26 cellular contexts compared by ENCODE assay signal in the genomic region with DNA sequence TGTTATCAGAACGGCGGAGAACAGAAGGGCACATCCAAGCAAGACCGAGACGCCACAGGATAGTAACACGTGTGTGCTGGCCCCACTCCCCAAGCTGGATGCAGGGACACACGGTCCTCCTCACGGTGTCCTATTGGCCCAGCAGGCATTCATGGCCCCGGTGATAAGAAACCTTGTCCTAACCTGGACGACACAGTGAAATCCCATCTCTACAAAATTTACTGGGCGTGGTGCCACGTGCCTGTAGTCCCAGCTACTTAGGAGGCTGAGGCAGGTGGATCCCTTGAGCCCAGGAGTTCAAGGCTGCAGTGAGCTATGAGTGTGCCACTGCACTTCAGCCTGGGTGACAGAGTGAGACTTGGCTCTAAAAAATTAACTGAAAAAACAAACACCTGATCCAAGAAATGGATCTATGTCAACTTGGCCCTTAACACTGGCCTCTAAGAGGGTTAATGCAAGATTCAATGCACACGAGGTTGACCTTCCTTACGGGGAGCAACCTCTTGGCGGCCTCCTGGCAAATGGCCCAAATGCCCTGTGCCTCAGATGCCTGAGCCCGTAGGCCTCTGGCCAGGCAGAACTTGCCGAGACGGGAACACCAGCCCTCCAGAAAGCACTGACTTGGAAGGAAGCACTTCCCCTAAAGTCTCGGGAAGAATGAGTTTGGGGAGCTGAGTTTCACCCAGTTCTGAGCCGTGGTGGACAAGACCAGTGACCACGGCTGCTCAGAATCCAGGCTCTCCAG.
DNase-seq lines count a peak whose midpoint lies in the region; ATAC-seq, FAIRE-seq and TF ChIP-seq lines count a peak whose summit lies in the region.
"Had no signal": no experiment of that assay in that cellular context is flagged by ENCODE, and none has a peak within 500 bp of the region (broad histone marks: within the 10 kb centered on the region; RNA-seq: fewer than 3 reads in every experiment).

No MANE protein-coding gene starts in this region.

- H3K4me3 ChIP-seq in tibial artery, result no peak overlapping the region
- H3K4me3 ChIP-seq: skin epidermis had no signal

- intact Hi-C loops in tibial artery (cut with DNase I; ENCODE audit: low total_unique reads), result no loop called here

- H3K9me3 Mint-ChIP-seq in T-helper 2 cell treated with Interferon-gamma antibody and Interleukin-4, amounts not matched to agents 5 μg/mL and 100 μg/mL, for 36 hours, result no peaks in the 10 kb centered on the region
- H3K9me3 Mint-ChIP-seq in endothelial cell (ENCODE audit: unreplicated experiment), result no peaks in the 10 kb centered on the region
- H3K9me3 Mint-ChIP-seq in natural killer cell treated with Interleukin-12 subunit alpha and Interleukin-12 subunit beta and Interleukin-15 and Interleukin-18, amount 100 ng/mL, for 72 hours, result no peaks in the 10 kb centered on the region
- H3K9me3 Mint-ChIP-seq: activated naive CD4-positive, alpha-beta T cell treated with anti-CD3 and anti-CD28 coated beads, Interleukin-2, amount 50 U/mL, for 24 hours had no signal

- ATAC-seq in natural killer cell treated with Interleukin-12 subunit alpha and Interleukin-12 subunit beta and Interleukin-15 and Interleukin-18, amount 100 ng/mL, for 72 hours, result no peak
- ATAC-seq in HG02852 (IDR thresholded peaks at IDR 0.05; ENCODE audit: unreplicated experiment) (no peak), HG02798 (IDR thresholded peaks at IDR 0.05; ENCODE audit: poor library complexity, unreplicated experiment) (no peak)
- ATAC-seq: HCT116 had no signal

- no peak for DNase-seq in T-helper 2 cell treated with Interferon-gamma antibody and Interleukin-4, amounts not matched to agents 5 μg/mL and 100 μg/mL, for 36 hours (ENCODE audit: low spot score)
- DNase-seq in T-helper 2 cell (no peak), endothelial cell (ENCODE audit: low spot score) (no peak), tibial artery (peak in 1 of 2 donors; percentile 80), RCC 7860 (ENCODE audit: low spot score) (no peak)
- DNase-seq in natural killer cell treated with Interleukin-12 subunit alpha and Interleukin-12 subunit beta and Interleukin-15 and Interleukin-18, amount 100 ng/mL, for 72 hours (ENCODE audit: low spot score), result no peak
- DNase-seq: activated CD4-positive, alpha-beta T cell treated with anti-CD3 and anti-CD28 coated beads for 4 hours; hippocampal formation; islet precursor cell; mesenchymal stem cell; naive thymus-derived CD4-positive, alpha-beta T cell; NCI-H1417; SHP77 treated with DMSO at 0.1 percent for 48 hours; stimulated activated CD4-positive, alpha-beta T cell treated with anti-CD3 and anti-CD28 coated beads, Interleukin-2, amount 100 ng/mL, for 24 hours; stimulated activated naive CD4-positive, alpha-beta T cell had no signal

- peak overlapping the region; percentile 85 to 90 for H3K27ac ChIP-seq in tibial artery
- H3K27ac ChIP-seq: parathyroid adenoma had no signal

- H3K4me1 Mint-ChIP-seq in T-helper 2 cell treated with Interferon-gamma antibody and Interleukin-4, amounts not matched to agents 5 μg/mL and 100 μg/mL, for 36 hours (ENCODE audit: low read depth), result peaks cover 9% of the 10 kb centered on the region
- H3K4me1 Mint-ChIP-seq in endothelial cell (ENCODE audit: unreplicated experiment), result peaks cover 32% of the 10 kb centered on the region
- peaks cover 29 to 46% of the 10 kb centered on the region in 2 donors for H3K4me1 Mint-ChIP-seq in natural killer cell treated with Interleukin-12 subunit alpha and Interleukin-12 subunit beta and Interleukin-15 and Interleukin-18, amount 100 ng/mL, for 72 hours (ENCODE audit: low read depth in 2 of 2)
- H3K4me1 Mint-ChIP-seq: activated naive CD4-positive, alpha-beta T cell treated with anti-CD3 and anti-CD28 coated beads, Interleukin-2, amount 50 U/mL, for 24 hours had no signal

- H3K27me3 Mint-ChIP-seq in T-helper 2 cell treated with Interferon-gamma antibody and Interleukin-4, amounts not matched to agents 5 μg/mL and 100 μg/mL, for 36 hours (ENCODE audit: low read depth), result peaks cover 19% of the 10 kb centered on the region
- peaks cover 7% of the 10 kb centered on the region for H3K27me3 Mint-ChIP-seq in endothelial cell (ENCODE audit: unreplicated experiment)
- H3K27me3 Mint-ChIP-seq in natural killer cell treated with Interleukin-12 subunit alpha and Interleukin-12 subunit beta and Interleukin-15 and Interleukin-18, amount 100 ng/mL, for 72 hours, result no peaks in the 10 kb centered on the region
- H3K27me3 Mint-ChIP-seq: activated naive CD4-positive, alpha-beta T cell treated with anti-CD3 and anti-CD28 coated beads, Interleukin-2, amount 50 U/mL, for 24 hours had no signal

- no peaks in the 10 kb centered on the region for H3K9me3 ChIP-seq in tibial artery
- H3K9me3 ChIP-seq: BE2C had no signal

- no peak overlapping the region for H3K27ac Mint-ChIP-seq in T-helper 2 cell treated with Interferon-gamma antibody and Interleukin-4, amounts not matched to agents 5 μg/mL and 100 μg/mL, for 36 hours
- H3K27ac Mint-ChIP-seq in endothelial cell (ENCODE audit: unreplicated experiment), result peak overlapping the region; percentile 45
- H3K27ac Mint-ChIP-seq in natural killer cell treated with Interleukin-12 subunit alpha and Interleukin-12 subunit beta and Interleukin-15 and Interleukin-18, amount 100 ng/mL, for 72 hours, result no peak overlapping the region
- H3K27ac Mint-ChIP-seq: activated naive CD4-positive, alpha-beta T cell treated with anti-CD3 and anti-CD28 coated beads, Interleukin-2, amount 50 U/mL, for 24 hours; naive thymus-derived CD4-positive, alpha-beta T cell had no signal

- no peak for FAIRE-seq in RCC 7860 (lab: Jason Lieb, UNC)
- FAIRE-seq: colon, endometrium, TTC549, urothelium cell line had no signal

- no peak for TF ChIP-seq CTCF in endothelial cell (IDR thresholded peaks at IDR 0.05; ENCODE audit: unreplicated experiment)
- no peak for TF ChIP-seq CTCF in tibial artery (IDR thresholded peaks at IDR 0.05)

- H3K36me3 Mint-ChIP-seq in T-helper 2 cell treated with Interferon-gamma antibody and Interleukin-4, amounts not matched to agents 5 μg/mL and 100 μg/mL, for 36 hours (ENCODE audit: low read depth), result no peaks in the 10 kb centered on the region
- H3K36me3 Mint-ChIP-seq in endothelial cell (ENCODE audit: low read depth, unreplicated experiment), result peaks cover 26% of the 10 kb centered on the region
- no peaks in the 10 kb centered on the region for H3K36me3 Mint-ChIP-seq in natural killer cell treated with Interleukin-12 subunit alpha and Interleukin-12 subunit beta and Interleukin-15 and Interleukin-18, amount 100 ng/mL, for 72 hours
- H3K36me3 Mint-ChIP-seq: activated naive CD4-positive, alpha-beta T cell treated with anti-CD3 and anti-CD28 coated beads, Interleukin-2, amount 50 U/mL, for 24 hours had no signal

- peaks cover 0 to 100% (median 91%) of the 10 kb centered on the region in 4 donors for H3K4me1 ChIP-seq in tibial artery

- H3K36me3 ChIP-seq in tibial artery, result no peaks in the 10 kb centered on the region

- H3K4me3 Mint-ChIP-seq in T-helper 2 cell treated with Interferon-gamma antibody and Interleukin-4, amounts not matched to agents 5 μg/mL and 100 μg/mL, for 36 hours, result peak overlapping the region; percentile 18
- H3K4me3 Mint-ChIP-seq in endothelial cell (ENCODE audit: unreplicated experiment), result no peak overlapping the region
- H3K4me3 Mint-ChIP-seq in natural killer cell treated with Interleukin-12 subunit alpha and Interleukin-12 subunit beta and Interleukin-15 and Interleukin-18, amount 100 ng/mL, for 72 hours, result peak overlapping the region; percentile 84
- H3K4me3 Mint-ChIP-seq: activated naive CD4-positive, alpha-beta T cell treated with anti-CD3 and anti-CD28 coated beads, Interleukin-2, amount 50 U/mL, for 24 hours had no signal

- H3K27me3 ChIP-seq in tibial artery, result no peaks in the 10 kb centered on the region
- H3K27me3 ChIP-seq: BE2C had no signal
